In the genomic region with DNA sequence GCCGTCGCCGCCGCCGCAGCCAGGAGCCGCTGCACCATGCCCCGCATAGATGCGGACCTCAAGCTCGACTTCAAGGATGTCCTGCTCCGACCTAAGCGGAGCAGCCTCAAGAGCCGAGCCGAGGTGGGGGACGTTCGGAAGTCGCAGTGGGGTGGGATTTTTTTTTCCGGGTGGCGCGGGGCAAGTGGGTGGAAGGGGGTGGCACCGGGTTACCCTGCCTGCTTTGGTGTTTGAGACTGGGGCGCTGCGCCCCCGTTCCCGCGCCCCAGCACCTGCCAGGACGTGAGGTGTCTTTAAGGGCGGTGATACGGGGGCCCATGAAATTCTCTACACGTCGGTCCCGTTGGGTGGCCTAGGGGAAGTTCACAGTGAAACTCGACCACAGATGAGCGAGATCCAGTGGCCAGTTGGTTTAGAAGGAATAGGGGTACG, we compare ENCODE assay signal across 1 cellular context.
TF ChIP-seq lines count a peak whose summit lies in the region.

No MANE protein-coding gene starts in this region.

TF ChIP-seq in GM23338, 12 proteins besides CTCF, POLR2A, EP300 and RAD21 (continued from another document):
- TF ChIP-seq, protein P1, sequence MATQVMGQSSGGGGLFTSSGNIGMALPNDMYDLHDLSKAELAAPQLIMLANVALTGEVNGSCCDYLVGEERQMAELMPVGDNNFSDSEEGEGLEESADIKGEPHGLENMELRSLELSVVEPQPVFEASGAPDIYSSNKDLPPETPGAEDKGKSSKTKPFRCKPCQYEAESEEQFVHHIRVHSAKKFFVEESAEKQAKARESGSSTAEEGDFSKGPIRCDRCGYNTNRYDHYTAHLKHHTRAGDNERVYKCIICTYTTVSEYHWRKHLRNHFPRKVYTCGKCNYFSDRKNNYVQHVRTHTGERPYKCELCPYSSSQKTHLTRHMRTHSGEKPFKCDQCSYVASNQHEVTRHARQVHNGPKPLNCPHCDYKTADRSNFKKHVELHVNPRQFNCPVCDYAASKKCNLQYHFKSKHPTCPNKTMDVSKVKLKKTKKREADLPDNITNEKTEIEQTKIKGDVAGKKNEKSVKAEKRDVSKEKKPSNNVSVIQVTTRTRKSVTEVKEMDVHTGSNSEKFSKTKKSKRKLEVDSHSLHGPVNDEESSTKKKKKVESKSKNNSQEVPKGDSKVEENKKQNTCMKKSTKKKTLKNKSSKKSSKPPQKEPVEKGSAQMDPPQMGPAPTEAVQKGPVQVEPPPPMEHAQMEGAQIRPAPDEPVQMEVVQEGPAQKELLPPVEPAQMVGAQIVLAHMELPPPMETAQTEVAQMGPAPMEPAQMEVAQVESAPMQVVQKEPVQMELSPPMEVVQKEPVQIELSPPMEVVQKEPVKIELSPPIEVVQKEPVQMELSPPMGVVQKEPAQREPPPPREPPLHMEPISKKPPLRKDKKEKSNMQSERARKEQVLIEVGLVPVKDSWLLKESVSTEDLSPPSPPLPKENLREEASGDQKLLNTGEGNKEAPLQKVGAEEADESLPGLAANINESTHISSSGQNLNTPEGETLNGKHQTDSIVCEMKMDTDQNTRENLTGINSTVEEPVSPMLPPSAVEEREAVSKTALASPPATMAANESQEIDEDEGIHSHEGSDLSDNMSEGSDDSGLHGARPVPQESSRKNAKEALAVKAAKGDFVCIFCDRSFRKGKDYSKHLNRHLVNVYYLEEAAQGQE (IDR thresholded peaks at IDR 0.05; ENCODE audit: unreplicated experiment) = no peak
